8 cellular contexts compared by ENCODE assay signal in genomic region chr22:32476286-32476685, GRCh38. TPM values are rescaled to one million over a fixed set of nuclear protein-coding genes. Genes with fewer than 3 reads are reported as not detected.
DNase-seq lines count a peak whose midpoint lies in the region; ATAC-seq and TF ChIP-seq lines count a peak whose summit lies in the region.

No MANE protein-coding gene starts in this region.

- peak overlapping the region; percentile 95 for H3K4me3 Mint-ChIP-seq in CD4-positive, alpha-beta T cell
- H3K4me3 Mint-ChIP-seq in neural progenitor cell = peak overlapping the region; percentile 92

- peaks cover 33% of the 10 kb centered on the region for H3K4me1 ChIP-seq in OCI-LY1 (ENCODE audit: insufficient read depth, low read length, severe bottlenecking)
- H3K4me1 ChIP-seq in effector memory CD4-positive, alpha-beta T cell (ENCODE audit: control insufficient read depth, insufficient read depth, low read length, poor library complexity, severe bottlenecking) = peaks cover 13% of the 10 kb centered on the region
- peaks cover 6% of the 10 kb centered on the region for H3K4me1 ChIP-seq in neural progenitor cell

- H3K4me1 Mint-ChIP-seq in CD4-positive, alpha-beta T cell (ENCODE audit: low read depth) = peaks cover 36% of the 10 kb centered on the region
- peaks cover 13% of the 10 kb centered on the region for H3K4me1 Mint-ChIP-seq in neural progenitor cell

- H3K79me2 ChIP-seq in OCI-LY1 (ENCODE audit: insufficient read depth, low read length) (peaks cover 54% of the 10 kb centered on the region), neural progenitor cell (ENCODE audit: low read depth) (peaks cover 42% of the 10 kb centered on the region)

- POLR2A ChIA-PET in CD4-positive, alpha-beta T cell (lab: Charles Lee) = interaction anchor here (0.9 to 1.4 kb wide), 3 partner anchors 67 to 722 kb away, joined by 3 to 4 read pairs (median 3); partner anchors contain the start of gene DEPDC5

- H3F3A ChIP-seq in OCI-LY1 (ENCODE audit: insufficient read depth, low read length) (no peaks in the 10 kb centered on the region), neural progenitor cell (ENCODE audit: low read depth) (peaks cover 24% of the 10 kb centered on the region)

- H3K36me3 Mint-ChIP-seq in CD4-positive, alpha-beta T cell (ENCODE audit: low read depth) = peaks cover 27% of the 10 kb centered on the region
- peaks cover 7% of the 10 kb centered on the region for H3K36me3 Mint-ChIP-seq in neural progenitor cell

- no peaks in the 10 kb centered on the region for H4K20me1 ChIP-seq in OCI-LY1 (ENCODE audit: insufficient read depth, low read length)
- peaks cover 48% of the 10 kb centered on the region for H4K20me1 ChIP-seq in neural progenitor cell (ENCODE audit: low read depth)

- intact Hi-C loops in CD4-positive, alpha-beta T cell (cut with DNase I, micrococcal nuclease) = loop anchor here (5.0 to 10.0 kb wide), 5 partner anchors 211 to 1511 kb away; partner anchors contain the start of genes PISD (in 2 of the 2), DEPDC5 (in 1 of the 2), MORC2 (in 1 of the 2) and PRR14L (in 1 of the 2)

- CTCF ChIA-PET in CD4-positive, alpha-beta T cell (lab: Charles Lee) = interaction anchor here (2.3 to 3.8 kb wide), 3 partner anchors 18 to 506 kb away, joined by 8 to 23 read pairs (median 16); partner anchors contain the start of gene RTCB

- no peak for ATAC-seq in CD4-positive, alpha-beta T cell (ENCODE audit: poor library complexity)
- ATAC-seq in GM21619 (IDR thresholded peaks at IDR 0.05; ENCODE audit: unreplicated experiment) = no peak
- no peak for ATAC-seq in HG02870 (IDR thresholded peaks at IDR 0.05; ENCODE audit: unreplicated experiment)

- no peak overlapping the region for H3K27ac ChIP-seq in CD4-positive, alpha-beta T cell (ENCODE audit: low read depth, low read length)
- H3K27ac ChIP-seq in OCI-LY1 (ENCODE audit: low read depth, low read length, poor library complexity, severe bottlenecking) = no peak overlapping the region
- H3K27ac ChIP-seq in effector memory CD4-positive, alpha-beta T cell (ENCODE audit: insufficient read depth, low read length, poor library complexity, severe bottlenecking) = peak overlapping the region; percentile 95
- H3K27ac ChIP-seq in neural progenitor cell = no peak overlapping the region

- H3K36me3 ChIP-seq in OCI-LY1 (ENCODE audit: insufficient read depth, low read length) = peaks cover 7% of the 10 kb centered on the region; the same call in 1 of the 2 replicates
- peaks cover 7% of the 10 kb centered on the region for H3K36me3 ChIP-seq in effector memory CD4-positive, alpha-beta T cell (ENCODE audit: control insufficient read depth, insufficient read depth, low read length)
- H3K36me3 ChIP-seq in neural progenitor cell = no peaks in the 10 kb centered on the region

- no peaks in the 10 kb centered on the region for H3K27me3 ChIP-seq in CD4-positive, alpha-beta T cell (ENCODE audit: control insufficient read depth, insufficient read depth, low read length)
- H3K27me3 ChIP-seq in OCI-LY1 (ENCODE audit: insufficient read depth, low read length) = no peaks in the 10 kb centered on the region
- H3K27me3 ChIP-seq in effector memory CD4-positive, alpha-beta T cell (replicated peaks; ENCODE audit: control insufficient read depth, insufficient read depth, low read length, poor library complexity, severe bottlenecking) = no peaks in the 10 kb centered on the region
- peaks cover 29% of the 10 kb centered on the region for H3K27me3 ChIP-seq in neural progenitor cell

- H3K9me3 ChIP-seq in CD4-positive, alpha-beta T cell (ENCODE audit: control insufficient read depth, low read length) = no peaks in the 10 kb centered on the region
- H3K9me3 ChIP-seq in OCI-LY1 (ENCODE audit: low read length) = no peaks in the 10 kb centered on the region
- no peaks in the 10 kb centered on the region for H3K9me3 ChIP-seq in effector memory CD4-positive, alpha-beta T cell (ENCODE audit: control insufficient read depth, low read length)
- H3K9me3 ChIP-seq in neural progenitor cell (ENCODE audit: low read depth) = no peaks in the 10 kb centered on the region

- H3K9me3 Mint-ChIP-seq in CD4-positive, alpha-beta T cell = no peaks in the 10 kb centered on the region
- no peaks in the 10 kb centered on the region for H3K9me3 Mint-ChIP-seq in neural progenitor cell

- no peak for DNase-seq in CD4-positive, alpha-beta T cell
- DNase-seq in effector memory CD4-positive, alpha-beta T cell = no peak
- DNase-seq in neural progenitor cell (ENCODE audit: low spot score) (no peak), NCI-H510A (lab: John Stamatoyannopoulos, UW) (no peak), amniotic stem cell (lab: John Stamatoyannopoulos, UW) (no peak)

- no peaks in the 10 kb centered on the region for H3K9me2 ChIP-seq in OCI-LY1 (ENCODE audit: low read depth, low read length)

- H3K9ac ChIP-seq in OCI-LY1 (ENCODE audit: low read length) (peak overlapping the region; percentile 88), neural progenitor cell (no peak overlapping the region)

- H3K4me3 ChIP-seq in OCI-LY1 (ENCODE audit: low read depth, low read length, poor library complexity, severe bottlenecking) (peak overlapping the region; percentile 92), neural progenitor cell (peak overlapping the region; percentile 94)
- peak overlapping the region; percentile 96 for H3K4me3 ChIP-seq in effector memory CD4-positive, alpha-beta T cell (ENCODE audit: insufficient read depth, low read depth, low read length, poor library complexity, severe bottlenecking)

- H3K4me2 ChIP-seq in OCI-LY1 (ENCODE audit: low read length) (peak overlapping the region; percentile 86), neural progenitor cell (peak overlapping the region; percentile 97)

- no peaks in the 10 kb centered on the region for H3K27me3 Mint-ChIP-seq in CD4-positive, alpha-beta T cell
- peaks cover 3% of the 10 kb centered on the region for H3K27me3 Mint-ChIP-seq in neural progenitor cell (ENCODE audit: insufficient read depth, low read depth)

- no peak for TF ChIP-seq CTCF in CD4-positive, alpha-beta T cell (IDR thresholded peaks at IDR 0.05)
- TF ChIP-seq CTCF in OCI-LY1 (IDR thresholded peaks at IDR 0.05; ENCODE audit: low read length) (no peak), neural progenitor cell (IDR thresholded peaks at IDR 0.05) (no peak)

- H3K27ac Mint-ChIP-seq in CD4-positive, alpha-beta T cell = no peak overlapping the region
- no peak overlapping the region for H3K27ac Mint-ChIP-seq in neural progenitor cell

- H2AFZ ChIP-seq in OCI-LY1 (ENCODE audit: low read length) = no peak overlapping the region
- H2AFZ ChIP-seq in neural progenitor cell (replicated peaks) = no peak overlapping the region

RNA-seq across cellular contexts. Expression of gene FBXO7, which starts 1.7 kb away (rescaled TPM):
- 100 to 1,000 TPM; 161 to 169 TPM for total RNA-seq in CD4-positive, alpha-beta T cell
- 62.5 and 65.2 TPM in 2 replicates for total RNA-seq in neural progenitor cell (ENCODE audit: low replicate concordance)

RNA-seq across cellular contexts. Expression of gene BPIFC, which starts 12.0 kb away (rescaled TPM):
- not detected for total RNA-seq in CD4-positive, alpha-beta T cell
- total RNA-seq in neural progenitor cell (ENCODE audit: low replicate concordance) = not detected in 2 replicates
